ENCODE assay signal across 17 cellular contexts in genomic region chr3:43043793-43044192, GRCh38.
DNase-seq lines count a peak whose midpoint lies in the region; ATAC-seq and TF ChIP-seq lines count a peak whose summit lies in the region.
"Had no signal": no experiment of that assay in that cellular context is flagged by ENCODE, and none has a peak within 500 bp of the region (broad histone marks: within the 10 kb centered on the region; RNA-seq: fewer than 3 reads in every experiment).

No MANE protein-coding gene starts in this region.

- TF ChIP-seq CTCF in endodermal cell (conservative IDR thresholded peaks at IDR 0.05) (no peak), foreskin fibroblast (IDR thresholded peaks at IDR 0.05; ENCODE audit: low read depth, low read length) (no peak), lower leg skin (IDR thresholded peaks at IDR 0.05) (no peak)

- no peak overlapping the region for H3K4me3 Mint-ChIP-seq in endodermal cell
- H3K4me3 Mint-ChIP-seq: CD4-positive, alpha-beta memory T cell had no signal

- no peaks in the 10 kb centered on the region for H3K4me1 Mint-ChIP-seq in endodermal cell

- DNase-seq in G401 (ENCODE audit: low spot score) (peak; percentile 81), endodermal cell (peak; percentile 10), occipital lobe (lab: John Stamatoyannopoulos, UW) (peak; percentile 27), foreskin fibroblast (no peak), lower leg skin (ENCODE audit: low spot score in 2 of 2) (no peak)
- DNase-seq: BE2C; CD4-positive, alpha-beta memory T cell; DMS153; DMS79 treated with DMSO at 0.1 percent for 48 hours; EL; GDM1 had no signal

- no peak overlapping the region for H3K9ac ChIP-seq in endodermal cell (ENCODE audit: extremely low read depth, low read length, poor library complexity, severe bottlenecking)

- no peak overlapping the region for H3K27ac Mint-ChIP-seq in endodermal cell
- H3K27ac Mint-ChIP-seq: CD4-positive, alpha-beta memory T cell had no signal

- no peaks in the 10 kb centered on the region for H3K4me1 ChIP-seq in endodermal cell (ENCODE audit: control insufficient read depth, insufficient read depth, low read length)
- H3K4me1 ChIP-seq: BE2C, HAP-1 had no signal

- intact Hi-C loops in lower leg skin (cut with DNase I; ENCODE audit: low total_unique reads) = no loop called here

- TF ChIP-seq POLR2A in lower leg skin (IDR thresholded peaks at IDR 0.05) = no peak

- WGBS in endodermal cell (ENCODE audit: insufficient coverage in 1 of 2, insufficient read length in 1 of 2), 2 experiments = 94 to 100% methylated on average over 1 to 2 of the region's 2 CpGs
- 89 to 92% methylated on average over 2 of the region's 2 CpGs for WGBS in lower leg skin, 2 donors

- H3K36me3 Mint-ChIP-seq in endodermal cell (ENCODE audit: low read depth) = peaks cover 10% of the 10 kb centered on the region

- H3K27me3 Mint-ChIP-seq in endodermal cell (ENCODE audit: insufficient read depth) = peaks cover 18% of the 10 kb centered on the region

- H3K9me3 ChIP-seq in endodermal cell (ENCODE audit: control insufficient read depth, low read length) = peaks cover 47% of the 10 kb centered on the region
- H3K9me3 ChIP-seq: BE2C, HAP-1 had no signal

- no peaks in the 10 kb centered on the region for H3K36me3 ChIP-seq in endodermal cell (ENCODE audit: control insufficient read depth, insufficient read depth, low read length)
- H3K36me3 ChIP-seq: BE2C, HAP-1 had no signal

- ATAC-seq in esophagus mucosa (no peak), HG02870 (IDR thresholded peaks at IDR 0.05; ENCODE audit: unreplicated experiment) (no peak)
- ATAC-seq: HepG2 had no signal

- H3K27ac ChIP-seq in angular gyrus (ENCODE audit: low read depth, low read length) (peak overlapping the region; percentile 69), endodermal cell (ENCODE audit: low read depth, low read length) (no peak overlapping the region)
- H3K27ac ChIP-seq: C4-2B had no signal

- no peak overlapping the region for H3K4me3 ChIP-seq in endodermal cell (ENCODE audit: low read length)
- no peak overlapping the region for H3K4me3 ChIP-seq in foreskin fibroblast (ENCODE audit: low read depth in 1 of 2, low read length in 2 of 2)
- no peak overlapping the region for H3K4me3 ChIP-seq in lower leg skin (ENCODE audit: low read depth, poor library complexity, severe bottlenecking)
- H3K4me3 ChIP-seq: HAP-1 had no signal

- in situ Hi-C loops in G401 (cut with HindIII; ENCODE audit: low sequenced_read_pairs) = no loop called here

- no peaks in the 10 kb centered on the region for H3K27me3 ChIP-seq in endodermal cell (ENCODE audit: control insufficient read depth, insufficient read depth, low read length, poor library complexity, severe bottlenecking)
- H3K27me3 ChIP-seq: BE2C had no signal

- H3K9me3 Mint-ChIP-seq in endodermal cell = peaks cover 65% of the 10 kb centered on the region

Comparison
In these comparisons a context has a peak if more than half of its experiments do, and no peak if none do; other contexts are left out.
1. DNase-seq: peak in G401 (single experiment), endodermal cell (single experiment) and occipital lobe (single experiment); none in foreskin fibroblast (0 of 2) and lower leg skin (0 of 2).